In the genomic region with DNA sequence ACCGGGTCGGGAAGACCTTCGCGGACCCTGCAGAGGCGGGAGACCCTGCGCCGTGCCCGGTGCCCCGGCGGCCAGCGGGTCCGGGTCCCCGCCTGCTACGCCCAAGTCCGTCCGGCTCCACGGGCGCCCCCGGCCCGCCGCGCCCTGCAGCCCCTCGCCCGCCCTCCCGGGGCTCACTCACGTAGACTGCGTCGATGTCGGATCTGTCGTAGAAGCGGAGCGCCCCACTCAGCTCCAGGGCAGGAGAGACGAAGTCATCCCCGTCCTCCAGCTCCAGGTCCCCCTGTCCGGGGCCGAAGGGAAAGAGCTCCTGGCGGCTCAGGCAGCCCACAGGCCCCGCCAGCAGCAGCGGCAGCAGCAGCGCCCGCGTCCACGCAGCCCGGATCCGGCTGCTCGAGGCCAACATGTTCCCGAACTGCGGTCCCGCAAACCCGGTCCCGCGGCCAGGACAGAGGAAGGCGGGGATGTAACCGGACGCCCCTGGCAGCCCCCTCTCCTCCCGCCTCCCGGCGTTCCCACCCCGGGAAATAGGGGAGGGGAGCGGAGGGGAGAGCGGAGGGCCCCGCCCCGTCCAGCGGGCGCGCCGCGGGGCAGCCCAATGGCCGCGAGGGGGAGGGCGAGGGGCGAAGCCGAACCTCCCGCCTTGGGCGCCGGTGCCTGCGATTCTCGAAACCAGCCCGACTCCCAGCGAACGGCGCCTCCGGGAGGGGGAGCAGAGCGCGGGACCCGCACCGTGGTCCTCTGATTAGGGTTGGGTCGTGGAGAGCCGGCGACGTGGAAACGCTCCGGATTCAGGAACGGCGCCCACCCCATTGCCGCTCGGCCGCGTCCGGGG, we compare ENCODE assay signal across 8 cellular contexts. TPM values are rescaled to one million over a fixed set of nuclear protein-coding genes. Genes with fewer than 3 reads are reported as not detected.
A peak's percentile ranks its signal among the peaks of the same experiment; 100 is the strongest.
DNase-seq lines count a peak whose midpoint lies in the region; ATAC-seq, FAIRE-seq and TF ChIP-seq lines count a peak whose summit lies in the region.

NID1 (minus strand) TSS at position 417 of the 835 bp plus-strand sequence; CDS start at position 406, 11 bp downstream.

- H3K27ac ChIP-seq in endothelial cell of umbilical vein (ENCODE audit: insufficient read depth, low read depth, low read length) (peak within 1 kb of the TSS; percentile 55), mesendoderm (ENCODE audit: low read depth, low read length) (no peak within 1 kb of the TSS), temporal lobe (ENCODE audit: low read depth, low read length) (peak within 1 kb of the TSS; percentile 40)

- dilution Hi-C loops in endothelial cell of umbilical vein (cut with MboI; ENCODE audit: extremely low pct_ligation_motif_present, low sequenced_read_pairs): no loop called here

- H3K4me1 Mint-ChIP-seq in activated CD4-positive, alpha-beta T cell treated with anti-CD3 and anti-CD28 coated beads for 36 hours: peaks cover 22% of the 10 kb centered on the region

- H3K27me3 ChIP-seq in endothelial cell of umbilical vein (ENCODE audit: control insufficient read depth in 2 of 2, insufficient read depth in 2 of 2, low read length in 2 of 2): no peaks in the 10 kb centered on the region
- peaks cover 3% of the 10 kb centered on the region for H3K27me3 ChIP-seq in mesendoderm (ENCODE audit: insufficient read depth, low read length, poor library complexity)

- H3K23ac ChIP-seq in mesendoderm (ENCODE audit: low read length): no peak within 1 kb of the TSS

- no peak within 1 kb of the TSS for H3K27ac Mint-ChIP-seq in activated CD4-positive, alpha-beta T cell treated with anti-CD3 and anti-CD28 coated beads for 36 hours

- H3K9me1 ChIP-seq in endothelial cell of umbilical vein (replicated peaks; ENCODE audit: control insufficient read depth, extremely low read depth, insufficient read depth, low read length): no peaks in the 10 kb centered on the region

- H4K5ac ChIP-seq in mesendoderm (ENCODE audit: low read length): no peak within 1 kb of the TSS

- H4K20me1 ChIP-seq in endothelial cell of umbilical vein (replicated peaks; ENCODE audit: control insufficient read depth, extremely low read depth, insufficient read depth, low read length): no peaks in the 10 kb centered on the region

- no peak within 1 kb of the TSS for H2AK5ac ChIP-seq in mesendoderm (ENCODE audit: low read length)

- POLR2A ChIA-PET in activated CD4-positive, alpha-beta T cell treated with anti-CD3 and anti-CD28 coated beads for 36 hours (lab: Charles Lee): no interaction called here
- POLR2A ChIA-PET in endothelial cell of umbilical vein (lab: Charles Lee): no interaction called here

- H3K4me2 ChIP-seq in endothelial cell of umbilical vein (ENCODE audit: insufficient read depth, low read length) (peak within 1 kb of the TSS; percentile 64), mesendoderm (ENCODE audit: low read length) (peak within 1 kb of the TSS; percentile 91)

- H3K79me2 ChIP-seq in endothelial cell of umbilical vein (ENCODE audit: control insufficient read depth, insufficient read depth, low read length): peaks cover 4% of the 10 kb centered on the region
- no peaks in the 10 kb centered on the region for H3K79me2 ChIP-seq in mesendoderm (ENCODE audit: control insufficient read depth, insufficient read depth, low read length)

- CTCF ChIA-PET in activated CD4-positive, alpha-beta T cell treated with anti-CD3 and anti-CD28 coated beads for 36 hours (lab: Charles Lee): interaction anchor here (0.6 to 1.1 kb wide), 2 partner anchors 40 to 212 kb away, joined by 3 read pairs; no protein-coding TSS in a partner anchor
- CTCF ChIA-PET in endothelial cell of umbilical vein (lab: Charles Lee): interaction anchor here (0.7 to 3.5 kb wide), 6 partner anchors 24 to 200 kb away, joined by 3 to 24 read pairs (median 3); no protein-coding TSS in a partner anchor

- intact Hi-C loops in activated CD4-positive, alpha-beta T cell treated with anti-CD3 and anti-CD28 coated beads for 36 hours (cut with DNase I, micrococcal nuclease): no loop called here
- intact Hi-C loops in endothelial cell of umbilical vein (cut with micrococcal nuclease): loop anchor here (1.0 to 10.0 kb wide), 8 partner anchors 21 to 560 kb away; partner anchors contain the start of genes B3GALNT2 and HEATR1

- peak; percentile 27 for TF ChIP-seq POLR2A in endothelial cell of umbilical vein (IDR thresholded peaks at IDR 0.05; ENCODE audit: low read depth, low read length)

- no peak for FAIRE-seq in endothelial cell of umbilical vein (lab: Jason Lieb, UNC)

- H3K18ac ChIP-seq in mesendoderm (ENCODE audit: low read length): peak within 1 kb of the TSS; percentile 44

- H3K4me1 ChIP-seq in endothelial cell of umbilical vein (ENCODE audit: control insufficient read depth, extremely low read depth, insufficient read depth, low read length): peaks cover 8% of the 10 kb centered on the region
- no peaks in the 10 kb centered on the region for H3K4me1 ChIP-seq in mesendoderm (ENCODE audit: control insufficient read depth, low read depth, low read length)

- no peak within 1 kb of the TSS for H3K4ac ChIP-seq in mesendoderm (ENCODE audit: low read depth, low read length)

- no peak within 1 kb of the TSS for H2BK5ac ChIP-seq in mesendoderm (ENCODE audit: low read length)

- H2AFZ ChIP-seq in endothelial cell of umbilical vein (ENCODE audit: low read depth, low read length): peak within 1 kb of the TSS; percentile 96

- no peak within 1 kb of the TSS for H2BK15ac ChIP-seq in mesendoderm (replicated peaks; ENCODE audit: low read depth)

- H3K56ac ChIP-seq in mesendoderm (ENCODE audit: low read length): peak within 1 kb of the TSS; percentile 89

- TSS peak; percentile 36 for BruUV-seq in endothelial cell of umbilical vein (replicated peaks; lab: Mats Ljungman, UMichigan)

- peak in 1 of 2 donors; percentile 52 for TF ChIP-seq CTCF in endothelial cell of umbilical vein (IDR thresholded peaks at IDR 0.05; ENCODE audit: extremely low read depth in 1 of 2, insufficient read depth in 1 of 2, low read depth in 1 of 2, low read length in 2 of 2)

- peak within 1 kb of the TSS; percentile 75 to 89 (median 89) for H3K4me3 ChIP-seq in endothelial cell of umbilical vein (replicated peaks in 1 of 3; ENCODE audit: insufficient read depth in 1 of 3, low read depth in 1 of 3, low read length in 3 of 3)
- H3K4me3 ChIP-seq in mesendoderm (ENCODE audit: low read length): peak within 1 kb of the TSS; percentile 58

- no peaks in the 10 kb centered on the region for H3K79me1 ChIP-seq in mesendoderm (ENCODE audit: low read length)

- DNase-seq in activated CD4-positive, alpha-beta T cell treated with anti-CD3 and anti-CD28 coated beads for 36 hours: peak; percentile 35
- no peak for DNase-seq in activated CD4-positive, alpha-beta T cell treated with anti-CD3 and anti-CD28 coated beads for 1 hour
- DNase-seq in LHCN-M2 (ENCODE audit: low read depth) (peak; percentile 72), endothelial cell of umbilical vein (ENCODE audit: low read depth, low spot score) (peak; percentile 75), mesendoderm (peak; percentile 88), SHP77 treated with DMSO at 0.1 percent for 48 hours (lab: John Stamatoyannopoulos, UW) (no peak)
- DNase-seq in activated CD8-positive, alpha-beta memory T cell treated with anti-CD3 and anti-CD28 coated beads, Interleukin-2, amount 50 U/mL, for 48 hours: peak; percentile 68

- peaks cover 35% of the 10 kb centered on the region for H3K27me3 Mint-ChIP-seq in activated CD4-positive, alpha-beta T cell treated with anti-CD3 and anti-CD28 coated beads for 36 hours

- peak; percentile 17 for ATAC-seq in activated CD4-positive, alpha-beta T cell treated with anti-CD3 and anti-CD28 coated beads for 36 hours

- peak within 1 kb of the TSS; percentile 75 for H3K9ac ChIP-seq in endothelial cell of umbilical vein (replicated peaks; ENCODE audit: extremely low read depth, insufficient read depth, low read length)
- peak within 1 kb of the TSS; percentile 80 for H3K9ac ChIP-seq in mesendoderm (ENCODE audit: low read length)

- H3K36me3 Mint-ChIP-seq in activated CD4-positive, alpha-beta T cell treated with anti-CD3 and anti-CD28 coated beads for 36 hours (ENCODE audit: low read depth): peaks cover 5% of the 10 kb centered on the region

- H4K8ac ChIP-seq in mesendoderm (ENCODE audit: low read depth, low read length): no peak within 1 kb of the TSS

- H3K4me3 Mint-ChIP-seq in activated CD4-positive, alpha-beta T cell treated with anti-CD3 and anti-CD28 coated beads for 36 hours: peak within 1 kb of the TSS; percentile 47

- no CpG with 5 or more reads among the region's 100 CpGs for WGBS in mesendoderm (ENCODE audit: extremely low coverage, insufficient coverage, low lambda C conversion rate)

- no peak within 1 kb of the TSS for H2BK120ac ChIP-seq in mesendoderm (ENCODE audit: low read depth, low read length)

- no peaks in the 10 kb centered on the region for H3K9me3 ChIP-seq in endothelial cell of umbilical vein (replicated peaks; ENCODE audit: control insufficient read depth, insufficient read depth, low read length)

- no peaks in the 10 kb centered on the region for H3K36me3 ChIP-seq in endothelial cell of umbilical vein (ENCODE audit: control insufficient read depth in 2 of 2, extremely low read depth in 1 of 2, insufficient read depth in 2 of 2, low read length in 2 of 2)
- no peaks in the 10 kb centered on the region for H3K36me3 ChIP-seq in mesendoderm (ENCODE audit: control insufficient read depth, insufficient read depth, low read length)

- H3K9me3 Mint-ChIP-seq in activated CD4-positive, alpha-beta T cell treated with anti-CD3 and anti-CD28 coated beads for 36 hours (ENCODE audit: low read depth): no peaks in the 10 kb centered on the region

TF ChIP-seq in endothelial cell of umbilical vein, 7 proteins besides CTCF, POLR2A, EP300 and RAD21 (continues in another document):
- TF ChIP-seq POLR2AphosphoS5 (IDR thresholded peaks at IDR 0.05; ENCODE audit: insufficient read depth, low read depth, low read length) (peak; percentile 19), MYC (IDR thresholded peaks at IDR 0.05; ENCODE audit: low read depth, low read length) (no peak), FOS (IDR thresholded peaks at IDR 0.05; ENCODE audit: borderline replicate concordance, insufficient read depth, low read length) (no peak), GATA2 (IDR thresholded peaks at IDR 0.05; ENCODE audit: insufficient read depth, insufficient read length, low read depth, low read length) (no peak)

RNA-seq across cellular contexts. Expression of gene NID1, which starts in this region (rescaled TPM):
- under 1 TPM; 0.07 to 0.14 TPM for total RNA-seq in activated CD4-positive, alpha-beta T cell treated with anti-CD3 and anti-CD28 coated beads for 36 hours
- total RNA-seq in LHCN-M2 (2014; rRNA removed): 19.2 and 19.9 TPM in 2 replicates
- 17.2 TPM for polyA plus RNA-seq in LHCN-M2 (2012)
- 87.0 and 102 TPM in 2 replicates for total RNA-seq in endothelial cell of umbilical vein
- 87.8 and 109 TPM in 2 replicates for polyA plus RNA-seq in endothelial cell of umbilical vein
- polyA plus RNA-seq in endothelial cell of umbilical vein (2011; cell fraction: cytosol; rRNA removed): 84.1 and 87.7 TPM in 2 replicates
- polyA plus RNA-seq in endothelial cell of umbilical vein (2011; cell fraction: nucleus; rRNA removed): 75.6 and 82.9 TPM in 2 replicates
- polyA plus RNA-seq in endothelial cell of umbilical vein (2012): 63.2 and 88.4 TPM in 2 replicates
- polyA minus RNA-seq in endothelial cell of umbilical vein: 129 and 153 TPM in 2 replicates
- not detected for polyA minus RNA-seq in endothelial cell of umbilical vein (2011; cell fraction: cytosol; rRNA and poly(A)+ RNA removed)
- 49.7 and 57.7 TPM in 2 replicates for polyA minus RNA-seq in endothelial cell of umbilical vein (2011; cell fraction: nucleus; rRNA and poly(A)+ RNA removed)
- polyA plus RNA-seq in mesendoderm (2013, experiment 1 of 2): 10.6 TPM
- polyA plus RNA-seq in mesendoderm (2013, experiment 2 of 2): 10.4 TPM
- 24.3 TPM for total RNA-seq in temporal lobe

Comparison
In these comparisons a context has a peak if more than half of its experiments do, and no peak if none do; other contexts are left out.
1. RNA of gene NID1 (total RNA-seq): 87.0 to 102 TPM in endothelial cell of umbilical vein, 24.3 TPM in temporal lobe (single experiment) and 19.2 to 19.9 TPM in LHCN-M2; 0.07 to 0.14 TPM in activated CD4-positive, alpha-beta T cell treated with anti-CD3 and anti-CD28 coated beads for 36 hours; every median in the first group is over 10 times any median in the second.
2. Peak in DNase-seq and ATAC-seq in activated CD4-positive, alpha-beta T cell treated with anti-CD3 and anti-CD28 coated beads for 36 hours; RNA of the gene not detected or under 1 TPM.
3. DNase-seq: peak in LHCN-M2 (single experiment), activated CD8-positive, alpha-beta memory T cell treated with anti-CD3 and anti-CD28 coated beads, Interleukin-2, amount 50 U/mL, for 48 hours (single experiment), endothelial cell of umbilical vein (single experiment) and mesendoderm (single experiment); none in activated CD4-positive, alpha-beta T cell treated with anti-CD3 and anti-CD28 coated beads for 1 hour (single experiment) and SHP77 treated with DMSO at 0.1 percent for 48 hours (single experiment).